ENCODE assay signal across 8 cellular contexts in genomic region chr5:142025637-142026036, GRCh38. TPM values are rescaled to one million over a fixed set of nuclear protein-coding genes. Genes with fewer than 3 reads are reported as not detected.
DNase-seq lines count a peak whose midpoint lies in the region; ATAC-seq and TF ChIP-seq lines count a peak whose summit lies in the region.

No MANE protein-coding gene starts in this region.

- no peak for TF ChIP-seq EP300 in gastroesophageal sphincter (IDR thresholded peaks at IDR 0.05)

- no peaks in the 10 kb centered on the region for H3K27me3 ChIP-seq in gastroesophageal sphincter

- no peaks in the 10 kb centered on the region for H3K36me3 ChIP-seq in gastroesophageal sphincter

- 65 to 96% methylated on average over 4 to 8 of the region's 8 CpGs for WGBS in gastroesophageal sphincter (ENCODE audit: low coverage in 1 of 2), 2 donors

- H3K27ac Mint-ChIP-seq in activated CD4-positive, alpha-beta T cell treated with anti-CD3 and anti-CD28 coated beads for 36 hours, result peak overlapping the region; percentile 94
- H3K27ac Mint-ChIP-seq in stimulated activated effector memory CD8-positive, alpha-beta T cell treated with anti-CD3 and anti-CD28 coated beads, Interleukin-12 subunit alpha, Interleukin-12 subunit beta, amount 100 ng/mL, for 72 hours, result peak overlapping the region; percentile 95

- intact Hi-C loops in activated CD4-positive, alpha-beta T cell treated with anti-CD3 and anti-CD28 coated beads for 36 hours (cut with DNase I, micrococcal nuclease), result loop anchor here in 1 of 2 experiments (1.0 kb wide), 1 partner anchor 9 kb away; no protein-coding TSS in a partner anchor

- peaks cover 13% of the 10 kb centered on the region for H3K4me1 Mint-ChIP-seq in activated CD4-positive, alpha-beta T cell treated with anti-CD3 and anti-CD28 coated beads for 36 hours
- H3K4me1 Mint-ChIP-seq in stimulated activated effector memory CD8-positive, alpha-beta T cell treated with anti-CD3 and anti-CD28 coated beads, Interleukin-12 subunit alpha, Interleukin-12 subunit beta, amount 100 ng/mL, for 72 hours, result peaks cover 16% of the 10 kb centered on the region

- H3K4me1 ChIP-seq in gastroesophageal sphincter, result peaks cover 0 to 5% (median 3%) of the 10 kb centered on the region in 3 donors

- peak overlapping the region; percentile 81; the same call in 1 of the 2 replicates for H3K27ac ChIP-seq in VCaP
- peak overlapping the region; percentile 83 to 88 (median 88) for H3K27ac ChIP-seq in gastroesophageal sphincter

- POLR2A ChIA-PET in activated CD4-positive, alpha-beta T cell treated with anti-CD3 and anti-CD28 coated beads for 36 hours (lab: Charles Lee), result interaction anchor here (1.3 to 1.4 kb wide), 2 partner anchors 84 to 85 kb away, joined by 3 read pairs; no protein-coding TSS in a partner anchor

- no peak for TF ChIP-seq POLR2A in gastroesophageal sphincter (IDR thresholded peaks at IDR 0.05)

- H3K9me3 Mint-ChIP-seq in activated CD4-positive, alpha-beta T cell treated with anti-CD3 and anti-CD28 coated beads for 36 hours (ENCODE audit: low read depth), result no peaks in the 10 kb centered on the region
- H3K9me3 Mint-ChIP-seq in stimulated activated effector memory CD8-positive, alpha-beta T cell treated with anti-CD3 and anti-CD28 coated beads, Interleukin-12 subunit alpha, Interleukin-12 subunit beta, amount 100 ng/mL, for 72 hours, result no peaks in the 10 kb centered on the region

- peaks cover 0 to 3% (median 0%) of the 10 kb centered on the region in 3 donors for H3K9me3 ChIP-seq in gastroesophageal sphincter

- peak overlapping the region in 1 of 2 donors; percentile 49 for H3K4me3 ChIP-seq in gastroesophageal sphincter

- H3K27me3 Mint-ChIP-seq in activated CD4-positive, alpha-beta T cell treated with anti-CD3 and anti-CD28 coated beads for 36 hours, result no peaks in the 10 kb centered on the region

- peak overlapping the region; percentile 72 for H3K4me3 Mint-ChIP-seq in activated CD4-positive, alpha-beta T cell treated with anti-CD3 and anti-CD28 coated beads for 36 hours
- H3K4me3 Mint-ChIP-seq in stimulated activated effector memory CD8-positive, alpha-beta T cell treated with anti-CD3 and anti-CD28 coated beads, Interleukin-12 subunit alpha, Interleukin-12 subunit beta, amount 100 ng/mL, for 72 hours, result peak overlapping the region; percentile 79

- no peak for DNase-seq in activated CD4-positive, alpha-beta T cell treated with anti-CD3 and anti-CD28 coated beads for 36 hours
- no peak for DNase-seq in activated CD4-positive, alpha-beta T cell treated with anti-CD3 and anti-CD28 coated beads for 48 hours
- DNase-seq in stimulated activated effector memory CD8-positive, alpha-beta T cell treated with anti-CD3 and anti-CD28 coated beads, Interleukin-12 subunit alpha, Interleukin-12 subunit beta, amount 100 ng/mL, for 72 hours (ENCODE audit: low spot score in 2 of 2), result no peak
- no peak for DNase-seq in KG1 (lab: John Stamatoyannopoulos, UW)
- DNase-seq in effector CD8-positive, alpha-beta T cell (lab: John Stamatoyannopoulos, UW), result no peak

- TF ChIP-seq CTCF in VCaP (conservative IDR thresholded peaks at IDR 0.05) (no peak), gastroesophageal sphincter (IDR thresholded peaks at IDR 0.05) (no peak)

- no peaks in the 10 kb centered on the region for H3K36me3 Mint-ChIP-seq in activated CD4-positive, alpha-beta T cell treated with anti-CD3 and anti-CD28 coated beads for 36 hours (ENCODE audit: low read depth)
- H3K36me3 Mint-ChIP-seq in stimulated activated effector memory CD8-positive, alpha-beta T cell treated with anti-CD3 and anti-CD28 coated beads, Interleukin-12 subunit alpha, Interleukin-12 subunit beta, amount 100 ng/mL, for 72 hours, result peaks cover 6% of the 10 kb centered on the region

- ATAC-seq in activated CD4-positive, alpha-beta T cell treated with anti-CD3 and anti-CD28 coated beads for 36 hours, result no peak
- ATAC-seq in gastroesophageal sphincter, result no peak
- ATAC-seq in stimulated activated effector memory CD8-positive, alpha-beta T cell treated with anti-CD3 and anti-CD28 coated beads, Interleukin-12 subunit alpha, Interleukin-12 subunit beta, amount 100 ng/mL, for 72 hours, result no peak
- ATAC-seq in GM18873 (IDR thresholded peaks at IDR 0.05; ENCODE audit: low FRiP score, unreplicated experiment), result no peak

- CTCF ChIA-PET in activated CD4-positive, alpha-beta T cell treated with anti-CD3 and anti-CD28 coated beads for 36 hours (lab: Charles Lee), result interaction anchor here (1.3 to 2.6 kb wide), 4 partner anchors 10 to 84 kb away, joined by 3 to 21 read pairs (median 4); no protein-coding TSS in a partner anchor

RNA-seq across cellular contexts. Expression of gene GNPDA1, which starts 12.8 kb away (rescaled TPM):
- total RNA-seq in activated CD4-positive, alpha-beta T cell treated with anti-CD3 and anti-CD28 coated beads for 36 hours, result 10 to 100 TPM; 75.4 to 77.4 TPM
- 10 to 100 TPM; 34.1 to 46.1 (median 36.3) TPM for total RNA-seq in gastroesophageal sphincter

RNA-seq across cellular contexts. Expression of gene RNF14, which starts 56.7 kb away (rescaled TPM):
- 10 to 100 TPM; 35.7 to 38.0 TPM for total RNA-seq in activated CD4-positive, alpha-beta T cell treated with anti-CD3 and anti-CD28 coated beads for 36 hours
- total RNA-seq in gastroesophageal sphincter, result 100 to 1,000 TPM in 2 of 4 donors, 10 to 100 TPM in 2; 72.6 to 115 (median 96.9) TPM
